In genomic region chr10:72312865-72313391, GRCh38 we compare ENCODE assay signal across 23 cellular contexts.
"Had no signal": no experiment of that assay in that cellular context is flagged by ENCODE, and none has a peak within 500 bp of the region (broad histone marks: within the 10 kb centered on the region; RNA-seq: fewer than 3 reads in every experiment).

No MANE protein-coding gene starts in this region.

- H3K27me3 ChIP-seq: SJSA1 had no signal

- DNase-seq: activated CD4-positive, alpha-beta T cell treated with anti-CD3 and anti-CD28 coated beads for 4 hours; activated CD4-positive, alpha-beta T cell treated with anti-CD3 and anti-CD28 coated beads, Interleukin-2, amount 50 U/mL, for 48 hours; activated gamma-delta T cell treated with Interleukin-2 at 50 U/mL for 16 hours; activated T-cell treated with anti-CD3 and anti-CD28 coated beads for 4 hours; activated T-cell treated with anti-CD3 and anti-CD28 coated beads, Interleukin-2, amount 50 U/mL, for 48 hours; amygdala; NCI-H1048; NCI-H2029; NCI-H2107; NCI-H345; NCI-H510A; NCI-H526 treated with DMSO at 0.1 percent for 48 hours; NCI-H82; RPMI8226; SHP77; SW 1271 had no signal

- H3K9me3 Mint-ChIP-seq: activated T-helper 2 cell treated with anti-CD3 and anti-CD28 coated beads, Interferon-gamma antibody, Interleukin-2, Interleukin-4, amounts not matched to agents 10 μg/mL and 5 μg/mL and 100 μg/mL, durations not matched to agents 14 hours and 24 hours and 36 hours; central memory CD8-positive, alpha-beta T cell had no signal

- H3K4me3 Mint-ChIP-seq: activated naive CD8-positive, alpha-beta T cell; brain; central memory CD8-positive, alpha-beta T cell had no signal

- H3K27ac ChIP-seq: SJSA1 had no signal

- H3K9me3 ChIP-seq: SJSA1 had no signal

- ATAC-seq: activated CD4-positive, CD25-positive, alpha-beta regulatory T cell treated with anti-CD3 and anti-CD28 coated beads, Interleukin-2, amount 50 U/mL, for 24 hours; SK-N-SH treated with all-trans-retinoic acid at 6 μM for 48 hours had no signal

- H3K27ac Mint-ChIP-seq: activated naive CD8-positive, alpha-beta T cell; activated T-helper 2 cell treated with anti-CD3 and anti-CD28 coated beads, Interferon-gamma antibody, Interleukin-2, Interleukin-4, amounts not matched to agents 10 μg/mL and 5 μg/mL and 100 μg/mL, durations not matched to agents 14 hours and 24 hours and 36 hours had no signal

- H3K36me3 Mint-ChIP-seq: activated naive CD8-positive, alpha-beta T cell; brain had no signal

- H3K4me3 ChIP-seq: SJSA1 had no signal

- H3K27me3 Mint-ChIP-seq: activated naive CD8-positive, alpha-beta T cell; brain; central memory CD8-positive, alpha-beta T cell had no signal

- H3K36me3 ChIP-seq: SJSA1 had no signal
